Comparison of ENCODE assay signal across 8 cellular contexts in the genomic region with DNA sequence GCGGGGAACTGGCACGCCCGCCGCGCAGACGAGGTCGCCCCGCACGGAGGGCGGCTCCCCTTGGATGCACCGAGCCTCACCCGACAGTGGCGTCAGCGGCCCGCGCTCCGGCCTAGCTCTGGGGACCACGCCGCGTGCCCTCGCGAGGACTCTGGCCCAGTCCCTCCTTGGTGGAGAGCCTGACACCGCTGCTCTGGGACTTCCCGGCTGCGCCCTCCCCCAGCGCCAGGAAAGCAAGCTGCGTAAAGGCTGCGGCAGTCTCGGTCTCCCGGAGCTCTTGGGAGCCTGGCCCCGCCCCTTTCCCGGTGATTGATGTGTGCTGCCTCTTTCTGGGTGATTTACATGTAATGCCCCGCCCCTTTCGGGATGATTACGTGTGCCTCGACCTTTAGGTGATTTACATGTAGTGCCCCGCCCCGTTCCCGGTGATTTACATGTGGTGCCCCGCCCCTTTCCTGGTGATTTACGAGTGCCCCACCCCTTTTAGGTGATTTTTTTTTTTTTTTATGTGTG.
DNase-seq lines count a peak whose midpoint lies in the region; FAIRE-seq and TF ChIP-seq lines count a peak whose summit lies in the region.

A gene (minus strand): TSS at position 248 of the 513 bp plus-strand sequence. CDS start 252 bp downstream, outside the sequence.

- peak within 1 kb of the TSS; percentile 98 for H3K9ac ChIP-seq in ES-I3 (ENCODE audit: low read depth, low read length)

- DNase-seq in H54 (ENCODE audit: insufficient read length, low spot score): peak; percentile 93
- peak; percentile 100 for DNase-seq in LoVo (ENCODE audit: low spot score)
- peak; percentile 96 for DNase-seq in SIG-M5 (lab: John Stamatoyannopoulos, UW)
- peak; percentile 95 for DNase-seq in activated naive CD4-positive, alpha-beta T cell treated with Interleukin-2 at 50 U/mL for 16 hours
- DNase-seq in foreskin melanocyte: peak; percentile 97
- peak; percentile 97 for DNase-seq in stromal cell of bone marrow (ENCODE audit: low read depth)

- FAIRE-seq in H54 (lab: Jason Lieb, UNC): no peak

- H2AFZ ChIP-seq in neuron (ENCODE audit: low read depth, low read length): peak within 1 kb of the TSS; percentile 73

- H3K4me1 ChIP-seq in ES-I3 (ENCODE audit: insufficient read depth, low read length) (peaks cover 7% of the 10 kb centered on the region; the same call in 1 of the 2 replicates), neuron (ENCODE audit: insufficient read depth, low read length) (peaks cover 7% of the 10 kb centered on the region)

- no peak; the same call in 1 of the 2 replicates for TF ChIP-seq POLR2A in H54 (IDR thresholded peaks at IDR 0.05; ENCODE audit: low read depth, low read length)

- no peaks in the 10 kb centered on the region for H3K27me3 ChIP-seq in neuron (ENCODE audit: insufficient read depth, low read length)

- H3K4me3 ChIP-seq in neuron (ENCODE audit: low read length): peak within 1 kb of the TSS; percentile 65

- H3K36me3 ChIP-seq in ES-I3 (ENCODE audit: insufficient read depth, low read length) (no peaks in the 10 kb centered on the region; the same call in 1 of the 2 replicates), neuron (ENCODE audit: insufficient read depth, low read length) (peaks cover 32% of the 10 kb centered on the region)

- H3K9me3 ChIP-seq in ES-I3 (ENCODE audit: control insufficient read depth, insufficient read depth, low read length) (no peaks in the 10 kb centered on the region), neuron (ENCODE audit: low read length) (no peaks in the 10 kb centered on the region)

Comparison
In these comparisons a context has a peak if more than half of its experiments do, and no peak if none do; other contexts are left out.
1. Peak in every context shown above with its lines: DNase-seq and H3K4me3 ChIP-seq.